8 cellular contexts compared by ENCODE assay signal in genomic region chr19:18588611-18589379, GRCh38. TPM values are rescaled to one million over a fixed set of nuclear protein-coding genes. Genes with fewer than 3 reads are reported as not detected.
DNase-seq lines count a peak whose midpoint lies in the region; ATAC-seq, FAIRE-seq and TF ChIP-seq lines count a peak whose summit lies in the region.

Gene REX1BD (plus strand): TSS chr19:18588798. CDS start chr19:18588802, 4 bp downstream.

- peak within 1 kb of the TSS; percentile 96 for H3K27ac ChIP-seq in A673 (ENCODE audit: low read depth, low read length, poor library complexity, severe bottlenecking)

- FAIRE-seq in bronchial epithelial cell (lab: Jason Lieb, UNC): no peak

- POLR2A ChIA-PET in A673 (lab: Charles Lee; ENCODE audit: low non-redundant PET): no interaction called here

- peak; percentile 77 for ATAC-seq in GM18520 (IDR thresholded peaks at IDR 0.05; ENCODE audit: unreplicated experiment)
- ATAC-seq in HG03064 (IDR thresholded peaks at IDR 0.05; ENCODE audit: low read depth, unreplicated experiment): peak; percentile 67

- H3K36me3 ChIP-seq in A673 (ENCODE audit: insufficient read depth, low read length, poor library complexity, severe bottlenecking): peaks cover 8% of the 10 kb centered on the region
- no peaks in the 10 kb centered on the region for H3K36me3 ChIP-seq in bronchial epithelial cell (ENCODE audit: control insufficient read depth, insufficient read depth, low read length)

- CTCF ChIA-PET in A673 (lab: Charles Lee): interaction anchor here (0.6 to 1.5 kb wide), 4 partner anchors 17 to 640 kb away, joined by 3 to 7 read pairs (median 4); partner anchors contain the start of gene UBA52

- H3K4me1 ChIP-seq in A673 (ENCODE audit: insufficient read depth, low read length, poor library complexity, severe bottlenecking): peaks cover 32% of the 10 kb centered on the region

- no peaks in the 10 kb centered on the region for H3K27me3 ChIP-seq in A673 (replicated peaks; ENCODE audit: insufficient read depth, low read depth, low read length, poor library complexity)
- H3K27me3 ChIP-seq in bronchial epithelial cell (ENCODE audit: control insufficient read depth, insufficient read depth, low read length): no peaks in the 10 kb centered on the region

- BruUV-seq in A673 (replicated peaks; lab: Mats Ljungman, UMichigan): no TSS peak

- no peaks in the 10 kb centered on the region for H3K9me3 ChIP-seq in A673 (ENCODE audit: low read depth, low read length, poor library complexity, severe bottlenecking)

- peak; percentile 94 for TF ChIP-seq CTCF in A673 (conservative IDR thresholded peaks at IDR 0.05; ENCODE audit: low read depth, low read length)
- peak; percentile 84 for TF ChIP-seq CTCF in WI38 (IDR thresholded peaks at IDR 0.05; ENCODE audit: low read depth, low read length)
- TF ChIP-seq CTCF in bronchial epithelial cell (IDR thresholded peaks at IDR 0.05; ENCODE audit: insufficient read depth, low read length, severe bottlenecking): peak; percentile 87

- H3K4me3 ChIP-seq in A673 (ENCODE audit: low read depth, low read length, poor library complexity, severe bottlenecking): peak within 1 kb of the TSS; percentile 83
- peak within 1 kb of the TSS; percentile 79 for H3K4me3 ChIP-seq in WI38 (ENCODE audit: low read depth, low read length)
- H3K4me3 ChIP-seq in bronchial epithelial cell (ENCODE audit: low read depth, low read length): peak within 1 kb of the TSS; percentile 87

- DNase-seq in A673 (ENCODE audit: low spot score): peak; percentile 93
- DNase-seq in NCI-H2227 (lab: John Stamatoyannopoulos, UW; ENCODE audit: unreplicated experiment): peak; percentile 87
- peak; percentile 43 for DNase-seq in bronchial epithelial cell (ENCODE audit: low read depth)
- peak; percentile 80 for DNase-seq in inferior parietal cortex (ENCODE audit: extremely low spot score)
- DNase-seq in stimulated activated CD4-positive, alpha-beta T cell treated with anti-CD3 and anti-CD28 coated beads, Interleukin-12 subunit alpha, Interleukin-12 subunit beta, amount 100 ng/mL, for 24 hours (ENCODE audit: low read depth in 2 of 2): peak; percentile 82 to 91

- intact Hi-C loops in A673 (cut with micrococcal nuclease; ENCODE audit: unreplicated experiment): no loop called here

RNA-seq across cellular contexts. Expression of gene REX1BD, which starts in this region (rescaled TPM):
- total RNA-seq in A673 (2021) (61.4 and 74.9 TPM in 2 replicates), bronchial epithelial cell (26.1 and 45.4 TPM in 2 replicates)

Comparison
In these comparisons a context has a peak if more than half of its experiments do, and no peak if none do; other contexts are left out.
1. Peak in every context shown above with its lines: DNase-seq, ATAC-seq, H3K4me3 ChIP-seq and H3K27ac ChIP-seq.
2. DNase-seq: peak in every context shown above with its lines; median percentile 93 in A673; 87 in NCI-H2227; 86 in stimulated activated CD4-positive, alpha-beta T cell treated with anti-CD3 and anti-CD28 coated beads, Interleukin-12 subunit alpha, Interleukin-12 subunit beta, amount 100 ng/mL, for 24 hours; 80 in inferior parietal cortex; 43 in bronchial epithelial cell.